ENCODE assay signal across 13 cellular contexts in genomic region chr13:75798353-75799245, GRCh38.
DNase-seq lines count a peak whose midpoint lies in the region; ATAC-seq, FAIRE-seq and TF ChIP-seq lines count a peak whose summit lies in the region.
"Had no signal": no experiment of that assay in that cellular context is flagged by ENCODE, and none has a peak within 500 bp of the region (broad histone marks: within the 10 kb centered on the region; RNA-seq: fewer than 3 reads in every experiment).

No MANE protein-coding gene starts in this region.

- WGBS in liver: 77% methylated on average over 7 of the region's 7 CpGs
- 67 to 83% (median 79%) methylated on average over 7 of the region's 7 CpGs for WGBS in stomach, 5 donors

- no peaks in the 10 kb centered on the region for H3K36me3 ChIP-seq in HCT116 (ENCODE audit: control insufficient read depth in 1 of 2, insufficient read depth in 2 of 2, low read length in 2 of 2)
- H3K36me3 ChIP-seq in astrocyte (ENCODE audit: insufficient read depth, low read length): peaks cover 49% of the 10 kb centered on the region
- H3K36me3 ChIP-seq in liver (ENCODE audit: control insufficient read depth in 4 of 4, insufficient read depth in 3 of 4, low read depth in 1 of 4, low read length in 3 of 4): peaks cover 1 to 28% (median 11%) of the 10 kb centered on the region in 4 donors
- peaks cover 0 to 34% (median 19%) of the 10 kb centered on the region in 4 donors for H3K36me3 ChIP-seq in stomach

- peak overlapping the region; percentile 39 for H3K27ac ChIP-seq in HCT116 (ENCODE audit: low read depth, low read length)
- H3K27ac ChIP-seq in astrocyte (ENCODE audit: low read depth, low read length): peak overlapping the region; percentile 13
- peak overlapping the region; percentile 54 to 61 for H3K27ac ChIP-seq in liver (ENCODE audit: low read depth in 1 of 2, low read length in 2 of 2)
- no peak overlapping the region for H3K27ac ChIP-seq in dorsolateral prefrontal cortex
- peak overlapping the region in 1 of 5 donors; percentile 1 for H3K27ac ChIP-seq in stomach

- peak; percentile 75 for ATAC-seq in HCT116

- TF ChIP-seq POLR2A in HCT116 (IDR thresholded peaks at IDR 0.05; ENCODE audit: borderline replicate concordance, extremely low read depth, insufficient read depth, insufficient read length) (no peak), stomach (IDR thresholded peaks at IDR 0.05) (no peak)

- no peaks in the 10 kb centered on the region for H3K27me3 Mint-ChIP-seq in astrocyte (ENCODE audit: low read depth, unreplicated experiment)

- H3K4me3 ChIP-seq in HCT116 (replicated peaks in 1 of 2; ENCODE audit: low read depth in 1 of 2, low read length in 2 of 2) (0 out of 4 replicates have a peak overlapping the region, but pooled peaks of 1 of the 2 experiments have one; percentile 17), astrocyte (ENCODE audit: insufficient read depth, low read depth, low read length) (no peak overlapping the region), liver (ENCODE audit: low read depth in 1 of 3, low read length in 3 of 3) (no peak overlapping the region), dorsolateral prefrontal cortex (no peak overlapping the region), stomach (no peak overlapping the region)

- intact Hi-C loops in HCT116 (cut with micrococcal nuclease): no loop called here
- intact Hi-C loops in dorsolateral prefrontal cortex (cut with DNase I): no loop called here
- intact Hi-C loops in stomach (cut with DNase I; ENCODE audit: low total_unique reads): no loop called here

- H3K9ac ChIP-seq in HCT116 (ENCODE audit: low read length) (no peak overlapping the region), astrocyte (ENCODE audit: low read length) (no peak overlapping the region), liver (ENCODE audit: low read depth in 1 of 2, low read length in 2 of 2) (no peak overlapping the region)

- H3K4me2 ChIP-seq in HCT116 (ENCODE audit: low read length): peak overlapping the region; percentile 55
- H3K4me2 ChIP-seq in astrocyte (ENCODE audit: low read length): peak overlapping the region; percentile 19

- H3K9me3 Mint-ChIP-seq in astrocyte (ENCODE audit: unreplicated experiment): no peaks in the 10 kb centered on the region
- H3K9me3 Mint-ChIP-seq: activated T-helper 1 cell treated with anti-CD3 and anti-CD28 coated beads, Interleukin-12 subunit alpha, Interleukin-12 subunit beta, Interleukin-2, Interleukin-4 antibody, amounts not matched to agents 30 ng/mL and 10 ng/mL and 1 ng/mL, durations not matched to agents 14 hours and 24 hours and 36 hours had no signal

- H3K9me2 ChIP-seq in HCT116 (ENCODE audit: insufficient read depth): no peaks in the 10 kb centered on the region

- no peaks in the 10 kb centered on the region for H3K9me3 ChIP-seq in HCT116 (ENCODE audit: control insufficient read depth in 1 of 2, insufficient read depth in 1 of 2, low read depth in 1 of 2, low read length in 2 of 2)
- H3K9me3 ChIP-seq in astrocyte (ENCODE audit: insufficient read depth, low read depth, low read length): no peaks in the 10 kb centered on the region
- H3K9me3 ChIP-seq in liver (ENCODE audit: control insufficient read depth in 4 of 4, low read length in 3 of 4): no peaks in the 10 kb centered on the region
- no peaks in the 10 kb centered on the region for H3K9me3 ChIP-seq in stomach

- RAD21 ChIA-PET in HCT116 (lab: Charles Lee; ENCODE audit: low non-redundant PET in 1 of 2, low total read pairs in 2 of 2, uncharacterized antibody in 2 of 2, unreplicated experiment in 2 of 2): no interaction called here

- peak; percentile 17 for FAIRE-seq in astrocyte (lab: Jason Lieb, UNC)

- POLR2A ChIA-PET in HCT116 (lab: Charles Lee): no interaction called here

- DNase-seq in EH (ENCODE audit: low read depth) (peak; percentile 60), HCT116 (ENCODE audit: low read depth, low spot score) (peak; percentile 39), astrocyte (ENCODE audit: low read depth) (peak; percentile 69), COLO829 (ENCODE audit: low spot score) (no peak), dorsolateral prefrontal cortex (no peak), stomach (no peak)
- DNase-seq: DMS 273 treated with DMSO at 0.1 percent for 48 hours; effector CD8-positive, alpha-beta T cell; GOT3; NCI-H82; occipital lobe had no signal

- TF ChIP-seq CTCF in HCT116 (IDR thresholded peaks at IDR 0.05 in 2 of 3, conservative IDR thresholded peaks at IDR 0.05 in 1 of 3; ENCODE audit: borderline replicate concordance in 1 of 3, insufficient read depth in 1 of 3, low read depth in 2 of 3, low read length in 2 of 3) (no peak), astrocyte (IDR thresholded peaks at IDR 0.05; ENCODE audit: insufficient read depth, low read depth, low read length) (no peak), liver (IDR thresholded peaks at IDR 0.05; ENCODE audit: low read depth, low read length, missing input control) (no peak), dorsolateral prefrontal cortex (IDR thresholded peaks at IDR 0.05 in 54 of 56, conservative IDR thresholded peaks at IDR 0.05 in 2 of 56; ENCODE audit: low read depth in 1 of 56, partially characterized antibody in 56 of 56) (no peak), stomach (IDR thresholded peaks at IDR 0.05) (no peak)

- CTCF ChIA-PET in HCT116 (lab: Charles Lee): interaction anchor here (4.8 kb wide), 1 partner anchor 103 kb away, joined by 58 read pairs; no protein-coding TSS in a partner anchor

- H3K4me1 Mint-ChIP-seq in astrocyte (ENCODE audit: low read depth, unreplicated experiment): peaks cover 9% of the 10 kb centered on the region

- H3K27ac Mint-ChIP-seq in astrocyte (ENCODE audit: unreplicated experiment): no peak overlapping the region
- H3K27ac Mint-ChIP-seq: activated T-helper 1 cell treated with anti-CD3 and anti-CD28 coated beads, Interleukin-12 subunit alpha, Interleukin-12 subunit beta, Interleukin-2, Interleukin-4 antibody, amounts not matched to agents 30 ng/mL and 10 ng/mL and 1 ng/mL, durations not matched to agents 14 hours and 24 hours and 36 hours had no signal

- H3K4me3 Mint-ChIP-seq in astrocyte (ENCODE audit: unreplicated experiment): no peak overlapping the region
- H3K4me3 Mint-ChIP-seq: activated T-helper 1 cell treated with anti-CD3 and anti-CD28 coated beads, Interleukin-12 subunit alpha, Interleukin-12 subunit beta, Interleukin-2, Interleukin-4 antibody, amounts not matched to agents 30 ng/mL and 10 ng/mL and 1 ng/mL, durations not matched to agents 14 hours and 24 hours and 36 hours had no signal

- TF ChIP-seq RAD21 in HCT116 (IDR thresholded peaks at IDR 0.05; ENCODE audit: low read depth): 0 out of 2 replicates have a peak, but pooled peaks have one; percentile 3
- TF ChIP-seq RAD21 in liver (IDR thresholded peaks at IDR 0.05): peak; percentile 35 to 49

- TF ChIP-seq EP300 in stomach (IDR thresholded peaks at IDR 0.05): no peak

- H3K79me2 ChIP-seq in HCT116 (ENCODE audit: insufficient read depth, low read length) (no peaks in the 10 kb centered on the region), astrocyte (ENCODE audit: insufficient read depth, low read length) (peaks cover 33% of the 10 kb centered on the region)

- H3K36me3 Mint-ChIP-seq in astrocyte (ENCODE audit: low read depth, unreplicated experiment): peaks cover 12% of the 10 kb centered on the region

- H2AFZ ChIP-seq in HCT116 (ENCODE audit: low read depth, low read length, poor library complexity, severe bottlenecking): peak overlapping the region; percentile 47
- no peak overlapping the region for H2AFZ ChIP-seq in astrocyte (ENCODE audit: low read depth, low read length)

- H3K27me3 ChIP-seq in HCT116 (ENCODE audit: insufficient read depth, low read length) (no peaks in the 10 kb centered on the region), astrocyte (ENCODE audit: insufficient read depth, low read length) (no peaks in the 10 kb centered on the region), liver (ENCODE audit: control insufficient read depth in 4 of 4, insufficient read depth in 4 of 4, low read length in 3 of 4) (no peaks in the 10 kb centered on the region), dorsolateral prefrontal cortex (no peaks in the 10 kb centered on the region), stomach (no peaks in the 10 kb centered on the region)

- no TSS peak for BruUV-seq in HCT116 (replicated peaks; lab: Mats Ljungman, UMichigan)

- H4K20me1 ChIP-seq in HCT116 (ENCODE audit: insufficient read depth) (no peaks in the 10 kb centered on the region), astrocyte (ENCODE audit: insufficient read depth, low read length) (peaks cover 6% of the 10 kb centered on the region)

- H3K4me1 ChIP-seq in HCT116 (ENCODE audit: control insufficient read depth in 1 of 2, insufficient read depth in 2 of 2, low read length in 2 of 2) (peaks cover 10 to 21% of the 10 kb centered on the region in 2 experiments), astrocyte (ENCODE audit: insufficient read depth, low read length) (peaks cover 13% of the 10 kb centered on the region), liver (ENCODE audit: control insufficient read depth in 4 of 4, insufficient read depth in 4 of 4, low read length in 3 of 4) (peaks cover 2 to 18% (median 13%) of the 10 kb centered on the region in 4 donors), stomach (peaks cover 0 to 39% (median 11%) of the 10 kb centered on the region in 4 donors)

TF ChIP-seq in HCT116, 20 proteins besides CTCF, POLR2A, EP300 and RAD21 (continues in another document):
- TF ChIP-seq EGR1 (IDR thresholded peaks at IDR 0.05; ENCODE audit: low read depth): no peak

TF ChIP-seq in liver, 16 proteins besides CTCF, POLR2A, EP300 and RAD21 (continues in another document):
- no peak for TF ChIP-seq ZBTB33 (IDR thresholded peaks at IDR 0.05)
- TF ChIP-seq RXRA (IDR thresholded peaks at IDR 0.05): peak; percentile 29 to 59
- TF ChIP-seq GABPA (IDR thresholded peaks at IDR 0.05 in 1 of 2, conservative IDR thresholded peaks at IDR 0.05 in 1 of 2): peak in 1 of 2 donors; percentile 19
- peak; percentile 36 for TF ChIP-seq MAX (IDR thresholded peaks at IDR 0.05)

Comparison
In these comparisons a context has a peak if more than half of its experiments do, and no peak if none do; other contexts are left out.
1. DNase-seq: peak in EH (single experiment), HCT116 (single experiment) and astrocyte (single experiment); none in COLO829 (single experiment), dorsolateral prefrontal cortex (0 of 10) and stomach (single experiment).
2. H3K27ac ChIP-seq: peak in HCT116 (single experiment), astrocyte (single experiment) and liver (2 of 2); none in dorsolateral prefrontal cortex (0 of 59).